In the genomic region with DNA sequence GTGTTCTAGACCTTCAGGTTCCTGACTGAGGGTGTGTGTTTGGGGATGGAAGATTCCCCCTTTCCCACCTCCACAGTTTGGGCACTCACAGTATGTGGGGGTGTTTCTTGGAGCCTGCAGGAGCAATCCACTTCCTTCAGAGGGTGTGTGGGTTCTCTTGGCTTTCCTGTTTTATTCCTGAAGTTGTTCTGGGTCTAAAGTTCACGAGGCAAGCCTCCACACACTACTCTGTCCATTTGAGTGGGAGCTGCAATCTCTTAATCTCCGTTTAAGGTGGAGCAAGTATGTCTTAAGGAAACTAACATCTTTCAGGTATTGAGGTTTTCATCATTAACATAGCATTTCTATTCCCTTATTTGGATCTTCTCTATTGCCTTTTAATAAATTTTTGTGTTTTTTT, we compare ENCODE assay signal across 27 cellular contexts.
"Had no signal": no experiment of that assay in that cellular context is flagged by ENCODE, and none has a peak within 500 bp of the region (broad histone marks: within the 10 kb centered on the region; RNA-seq: fewer than 3 reads in every experiment).

No MANE protein-coding gene starts in this region.

- H3K4me3 ChIP-seq: neural progenitor cell, ovary, psoas muscle, right lobe of liver, sigmoid colon, smooth muscle cell, spleen, suprapubic skin, testis, tibial artery, transverse colon, upper lobe of right lung, uterus had no signal

- DNase-seq: natural killer cell; occipital lobe; ovary; psoas muscle; right cardiac atrium; right lobe of liver; sigmoid colon; spleen; stimulated activated CD4-positive, alpha-beta T cell treated with anti-CD3 and anti-CD28 coated beads, Interleukin-12 subunit alpha, Interleukin-12 subunit beta, amount 100 ng/mL, for 4 hours; stimulated activated CD4-positive, alpha-beta T cell treated with anti-CD3 and anti-CD28 coated beads, Interleukin-1b, Interleukin-23, amount 100 ng/mL, for 48 hours; stimulated activated CD4-positive, alpha-beta T cell treated with anti-CD3 and anti-CD28 coated beads, Interleukin-4, amount 100 ng/mL, for 1 hour; stimulated activated CD4-positive, alpha-beta T cell treated with anti-CD3 and anti-CD28 coated beads, Interleukin-4, amount 100 ng/mL, for 4 hours; stimulated activated CD8-positive, alpha-beta memory T cell treated with anti-CD3 and anti-CD28 coated beads, Interleukin-4, amount 100 ng/mL, for 48 hours; stimulated activated naive CD4-positive, alpha-beta T cell; stimulated activated naive CD8-positive, alpha-beta T cell treated with anti-CD3 and anti-CD28 coated beads, Interleukin-15, amount 100 ng/mL, for 72 hours; stimulated activated naive CD8-positive, alpha-beta T cell treated with anti-CD3 and anti-CD28 coated beads, Interleukin-15, Interleukin-2, amounts not matched to agents 100 U/mL and 50 U/mL, for 24 hours; substantia nigra; testis; tibial artery; transverse colon; upper lobe of right lung; uterus had no signal

- H3K4me2 ChIP-seq: neural progenitor cell, smooth muscle cell had no signal

- H3K27ac ChIP-seq: neural progenitor cell, ovary, parathyroid adenoma, psoas muscle, right lobe of liver, sigmoid colon, spleen, suprapubic skin, testis, tibial artery, transverse colon, upper lobe of right lung, uterus had no signal

- H2AFZ ChIP-seq: neural progenitor cell, parathyroid adenoma had no signal

- H3K9ac ChIP-seq: neural progenitor cell, parathyroid adenoma had no signal

- H3K27me3 ChIP-seq: neural progenitor cell, ovary, right lobe of liver, sigmoid colon, spleen, suprapubic skin, testis, tibial artery, transverse colon, upper lobe of right lung, uterus had no signal

- ATAC-seq: natural killer cell; psoas muscle; right cardiac atrium; right lobe of liver; stimulated activated memory B cell treated with anti-CD40 and anti-IgM and Interleukin-4, amounts not matched to agents 10 μg/mL and 1 μg/mL and 100 μg/mL, for 72 hours; stimulated activated naive CD8-positive, alpha-beta T cell treated with anti-CD3 and anti-CD28 coated beads, Interleukin-15, amount 100 ng/mL, for 72 hours; stimulated activated naive CD8-positive, alpha-beta T cell treated with anti-CD3 and anti-CD28 coated beads, Interleukin-15, Interleukin-2, amounts not matched to agents 100 U/mL and 50 U/mL, for 24 hours; upper lobe of right lung had no signal

- H3K4me1 ChIP-seq: neural progenitor cell, parathyroid adenoma, psoas muscle, right lobe of liver, spleen, upper lobe of right lung, uterus had no signal

- H3K36me3 ChIP-seq: neural progenitor cell, ovary, right lobe of liver, sigmoid colon, spleen, suprapubic skin, tibial artery, transverse colon, upper lobe of right lung, uterus had no signal

- H3K9me3 ChIP-seq: ovary, psoas muscle, right lobe of liver, suprapubic skin, testis, tibial artery, transverse colon, upper lobe of right lung, uterus had no signal
